8 cellular contexts compared by ENCODE assay signal in the genomic region with DNA sequence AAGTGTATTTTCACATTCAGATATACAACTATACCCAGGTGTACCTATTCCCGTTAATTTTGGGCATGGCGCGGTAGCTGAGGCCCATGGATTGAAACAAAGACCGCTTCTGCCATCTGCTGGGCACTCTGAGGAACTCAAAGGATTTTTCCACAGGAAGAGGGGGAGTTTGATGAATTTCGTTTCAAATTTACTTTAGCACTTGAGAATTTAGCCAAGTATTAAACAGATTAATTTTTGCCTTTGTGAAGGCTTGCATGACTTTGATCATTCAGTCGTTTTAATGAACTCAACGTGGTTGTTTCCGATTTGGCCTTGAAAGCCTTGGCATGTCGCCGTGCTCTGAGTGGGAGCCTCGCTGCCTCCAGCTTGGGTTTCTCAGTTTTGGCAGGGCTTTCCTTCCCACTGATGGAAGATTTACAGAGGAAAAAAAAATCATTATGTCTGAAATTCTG.
DNase-seq lines count a peak whose midpoint lies in the region; ATAC-seq, FAIRE-seq and TF ChIP-seq lines count a peak whose summit lies in the region.

No MANE protein-coding gene starts in this region.

- no peaks in the 10 kb centered on the region for H3K27me3 ChIP-seq in SK-N-SH (ENCODE audit: insufficient read depth)
- H3K27me3 ChIP-seq in GM12878 (replicated peaks in 1 of 2; ENCODE audit: control insufficient read depth in 2 of 2, insufficient read depth in 2 of 2, low read length in 1 of 2): no peaks in the 10 kb centered on the region
- no peaks in the 10 kb centered on the region for H3K27me3 ChIP-seq in sigmoid colon

- H3K79me2 ChIP-seq in SK-N-SH (ENCODE audit: insufficient read depth) (no peaks in the 10 kb centered on the region), GM12878 (ENCODE audit: control insufficient read depth, insufficient read depth, low read length) (no peaks in the 10 kb centered on the region)

- no peak for TF ChIP-seq POLR2A in GM12878 (IDR thresholded peaks at IDR 0.05; ENCODE audit: low read depth, low read length)
- TF ChIP-seq POLR2A in sigmoid colon (IDR thresholded peaks at IDR 0.05): no peak

- TF ChIP-seq EP300 in SK-N-SH (IDR thresholded peaks at IDR 0.05; ENCODE audit: borderline replicate concordance in 1 of 2, low read depth in 1 of 2, low read length in 1 of 2) (no peak), GM12878 (IDR thresholded peaks at IDR 0.05; ENCODE audit: borderline replicate concordance in 1 of 2, control insufficient read depth in 1 of 2, low read depth in 2 of 2, low read length in 2 of 2) (no peak), sigmoid colon (IDR thresholded peaks at IDR 0.05) (no peak)

- peak; percentile 77 for FAIRE-seq in GM12878 (lab: Jason Lieb, UNC)

- H3K4me1 ChIP-seq in SK-N-SH (ENCODE audit: control insufficient read depth in 1 of 2, insufficient read depth in 2 of 2, low read depth in 1 of 2, low read length in 1 of 2) (peaks cover 0 to 3% of the 10 kb centered on the region in 2 experiments; a peak in 1 of 4 replicates), GM12878 (ENCODE audit: control insufficient read depth, insufficient read depth, low read length) (peaks cover 6% of the 10 kb centered on the region), sigmoid colon (peaks cover 0 to 25% (median 17%) of the 10 kb centered on the region in 4 donors)

- TF ChIP-seq CTCF in SK-N-SH (IDR thresholded peaks at IDR 0.05) (peak; percentile 90), GM12878 (IDR thresholded peaks at IDR 0.05 in 2 of 3, conservative IDR thresholded peaks at IDR 0.05 in 1 of 3; ENCODE audit: control insufficient read depth in 2 of 3, extremely low read depth in 1 of 3, insufficient read depth in 1 of 3, low read depth in 3 of 3, low read length in 3 of 3) (peak; percentile 67 to 80 (median 69); a peak in 5 of 6 replicates), sigmoid colon (IDR thresholded peaks at IDR 0.05) (peak; percentile 53 to 78 (median 72))

- DNase-seq in GM03348 (ENCODE audit: low spot score) (peak; percentile 74), Kasumi-1 (lab: John Stamatoyannopoulos, UW) (peak; percentile 48 to 55), SK-N-SH (peak; percentile 44), GM12878 (ENCODE audit: low read depth, low spot score) (no peak), hippocampal formation (lab: John Stamatoyannopoulos, UW) (peak; percentile 66 to 96), sigmoid colon (peak; percentile 73), islet precursor cell (no peak)

- no peaks in the 10 kb centered on the region for H3F3A ChIP-seq in SK-N-SH (replicated peaks; ENCODE audit: insufficient read depth)

- SMC1A ChIA-PET in GM12878 (lab: Charles Lee; ENCODE audit: uncharacterized antibody, unreplicated experiment): interaction anchor here (0.6 to 3.8 kb wide), 10 partner anchors 10 to 1686 kb away, joined by 3 to 18 read pairs (median 4); no protein-coding TSS in a partner anchor

- BruUV-seq in GM12878 (replicated peaks; lab: Mats Ljungman, UMichigan): no TSS peak

- in situ Hi-C loops in GM12878 (cut with MboI): loop anchor here (5.0 kb wide), 1 partner anchor 484 kb away; no protein-coding TSS in a partner anchor

- TF ChIP-seq RAD21 in SK-N-SH (IDR thresholded peaks at IDR 0.05; ENCODE audit: low read length) (peak; percentile 84), GM12878 (IDR thresholded peaks at IDR 0.05; ENCODE audit: insufficient read depth, low read depth, low read length) (peak; percentile 93)

- no peaks in the 10 kb centered on the region for H3K9me2 ChIP-seq in SK-N-SH

- intact Hi-C loops in GM12878 (cut with micrococcal nuclease; ENCODE audit: unreplicated experiment) (loop anchor here (2.0 kb wide), 2 partner anchors 251 to 345 kb away; no protein-coding TSS in a partner anchor), sigmoid colon (cut with DNase I) (loop anchor here (5.0 to 10.0 kb wide), 3 partner anchors 229 to 484 kb away; no protein-coding TSS in a partner anchor)

- peak overlapping the region; percentile 54 to 60 for H3K4me3 ChIP-seq in SK-N-SH (ENCODE audit: low read depth in 2 of 2, low read length in 1 of 2)
- H3K4me3 ChIP-seq in GM12878: peak overlapping the region; percentile 74; the same call in 1 of the 2 replicates
- H3K4me3 ChIP-seq in sigmoid colon: peak overlapping the region; percentile 15 to 45 (median 39)

- peak overlapping the region; percentile 68 for H3K4me2 ChIP-seq in SK-N-SH
- peak overlapping the region; percentile 33; the same call in 1 of the 2 replicates for H3K4me2 ChIP-seq in GM12878 (ENCODE audit: control insufficient read depth, insufficient read depth)

- H3K36me3 ChIP-seq in SK-N-SH (replicated peaks in 1 of 2; ENCODE audit: control insufficient read depth in 1 of 2, insufficient read depth in 2 of 2, low read length in 1 of 2) (no peaks in the 10 kb centered on the region), GM12878 (ENCODE audit: control insufficient read depth in 2 of 2, insufficient read depth in 2 of 2, low read length in 1 of 2) (no peaks in the 10 kb centered on the region), sigmoid colon (no peaks in the 10 kb centered on the region)

- H3K9ac ChIP-seq in SK-N-SH (peak overlapping the region; percentile 41; the same call in 1 of the 2 replicates), GM12878 (ENCODE audit: control insufficient read depth, insufficient read depth, low read length) (no peak overlapping the region)

- H3K9me3 ChIP-seq in SK-N-SH: no peaks in the 10 kb centered on the region
- H3K9me3 ChIP-seq in GM12878 (replicated peaks; ENCODE audit: control insufficient read depth, insufficient read depth, low read length): peaks cover 1% of the 10 kb centered on the region; the same call in 2 of the 3 replicates
- H3K9me3 ChIP-seq in sigmoid colon: no peaks in the 10 kb centered on the region

- H4K20me1 ChIP-seq in SK-N-SH (ENCODE audit: insufficient read depth): no peaks in the 10 kb centered on the region
- no peaks in the 10 kb centered on the region for H4K20me1 ChIP-seq in GM12878 (ENCODE audit: control insufficient read depth, insufficient read depth)

- CTCF ChIA-PET in SK-N-SH (lab: Yijun Ruan, JAX) (interaction anchor here (0.5 to 4.4 kb wide), 49 partner anchors 9 to 1050 kb away, joined by 3 to 51 read pairs (median 4); partner anchors contain the start of gene DDHD1), GM12878 (lab: Yijun Ruan, JAX) (interaction anchor here (0.6 to 4.9 kb wide), 20 partner anchors 11 to 659 kb away, joined by 3 to 48 read pairs (median 4); no protein-coding TSS in a partner anchor)

- H3K27ac ChIP-seq in SK-N-SH (ENCODE audit: low read depth in 2 of 2, low read length in 1 of 2) (peak overlapping the region in 1 of 2 experiments; percentile 5; a peak in 1 of 4 replicates), GM12878 (ENCODE audit: control insufficient read depth, insufficient read depth) (no peak overlapping the region), sigmoid colon (peak overlapping the region; percentile 15 to 71 (median 52))

- H2AFZ ChIP-seq in SK-N-SH (ENCODE audit: low read depth) (peak overlapping the region; percentile 70; the same call in 1 of the 2 replicates), GM12878 (ENCODE audit: control insufficient read depth, low read depth, low read length) (peak overlapping the region; percentile 63)

- RAD21 ChIA-PET in GM12878 (lab: Charles Lee; ENCODE audit: unreplicated experiment): interaction anchor here (0.6 to 2.0 kb wide), 6 partner anchors 21 to 481 kb away, joined by 3 to 13 read pairs (median 3); no protein-coding TSS in a partner anchor

- POLR2A ChIA-PET in SK-N-SH (lab: Yijun Ruan, JAX): no interaction called here
- POLR2A ChIA-PET in GM12878 (lab: Charles Lee): interaction anchor here (0.5 kb wide), 1 partner anchor 154 kb away, joined by 3 read pairs; no protein-coding TSS in a partner anchor

- peak; percentile 77 for ATAC-seq in GM12878
- ATAC-seq in GM19324 (IDR thresholded peaks at IDR 0.05; ENCODE audit: low FRiP score, unreplicated experiment): no peak

- 8% methylated on average over 11 of the region's 11 CpGs for WGBS in SK-N-SH (ENCODE audit: low lambda C conversion rate)
- under 1% methylated on average over 11 of the region's 11 CpGs for WGBS in GM12878 (ENCODE audit: insufficient coverage, insufficient replicate concordance, low lambda C conversion rate, missing lambda C conversion rate)
- WGBS in sigmoid colon, 2 donors: 15 to 23% methylated on average over 11 of the region's 11 CpGs

TF ChIP-seq in SK-N-SH, 30 proteins besides CTCF, POLR2A, EP300 and RAD21 (continues in another document):
- TF ChIP-seq PBX3 (IDR thresholded peaks at IDR 0.05) (peak; percentile 34), SMC3 (IDR thresholded peaks at IDR 0.05; ENCODE audit: low read depth, low read length) (peak; percentile 61), CHD2 (IDR thresholded peaks at IDR 0.05; ENCODE audit: low read length, partially characterized antibody) (no peak)

TF ChIP-seq in GM12878, 131 proteins besides CTCF, POLR2A, EP300 and RAD21:
- no peak for TF ChIP-seq ZNF207 (IDR thresholded peaks at IDR 0.05; ENCODE audit: borderline replicate concordance)
- no peak for TF ChIP-seq KDM1A (IDR thresholded peaks at IDR 0.05; ENCODE audit: borderline replicate concordance)
- 0 out of 2 replicates have a peak, but pooled peaks have one; percentile 34 for TF ChIP-seq EED (IDR thresholded peaks at IDR 0.05; ENCODE audit: low read depth)
- TF ChIP-seq YY1 (IDR thresholded peaks at IDR 0.05; ENCODE audit: low read depth, low read length): peak; percentile 55
- TF ChIP-seq SMC3 (IDR thresholded peaks at IDR 0.05; ENCODE audit: borderline replicate concordance, low read length): peak; percentile 64; the same call in 1 of the 2 replicates
- no peak for TF ChIP-seq PBX3 (IDR thresholded peaks at IDR 0.05; ENCODE audit: insufficient replicate concordance, low read depth, low read length)

Comparison
In these comparisons a context has a peak if more than half of its experiments do, and no peak if none do; other contexts are left out.
1. DNase-seq: peak in GM03348 (single experiment), Kasumi-1 (2 of 2), SK-N-SH (single experiment), hippocampal formation (2 of 2) and sigmoid colon (single experiment); none in GM12878 (single experiment) and islet precursor cell (single experiment).
2. Peak in every context shown above with its lines, with median percentiles within 50 percentile points of each other: H3K4me3 ChIP-seq and CTCF ChIP-seq.